Comparison of ENCODE assay signal across 23 cellular contexts in genomic region chr14:41418851-41419250, GRCh38.
A peak's percentile ranks its signal among the peaks of the same experiment; 100 is the strongest.
DNase-seq lines count a peak whose midpoint lies in the region; ATAC-seq, FAIRE-seq and TF ChIP-seq lines count a peak whose summit lies in the region.
"Had no signal": no experiment of that assay in that cellular context is flagged by ENCODE, and none has a peak within 500 bp of the region (broad histone marks: within the 10 kb centered on the region; RNA-seq: fewer than 3 reads in every experiment).

No MANE protein-coding gene starts in this region.

- H2AFZ ChIP-seq in H1 (ENCODE audit: low read length), result peak overlapping the region; percentile 76

- H2BK120ac ChIP-seq in H1 (replicated peaks; ENCODE audit: low read depth, low read length), result no peak overlapping the region

- H3K4ac ChIP-seq in H1 (replicated peaks; ENCODE audit: insufficient read length, low read depth, low read length), result no peak overlapping the region

- no peak overlapping the region for H4K5ac ChIP-seq in H1 (ENCODE audit: insufficient read length, low read depth, low read length)

- H2BK12ac ChIP-seq in H1 (ENCODE audit: low read depth, low read length), result no peak overlapping the region

- 49% methylated on average over 5 of the region's 5 CpGs; no CpG with 5 or more reads in 1 of the 2 experiments for WGBS in H1 (ENCODE audit: extremely low coverage in 1 of 2, insufficient coverage in 1 of 2, insufficient read length in 1 of 2, insufficient replicate concordance in 2 of 2, low coverage in 1 of 2, low lambda C conversion rate in 2 of 2, missing lambda C conversion rate in 1 of 2), 2 experiments

- H2BK20ac ChIP-seq in H1 (ENCODE audit: low read length), result no peak overlapping the region

- no peak overlapping the region for H4K8ac ChIP-seq in H1 (ENCODE audit: extremely low read depth, insufficient read depth, low read length)

- H2BK5ac ChIP-seq in H1 (ENCODE audit: low read depth, low read length), result no peak overlapping the region

- H3K27me3 ChIP-seq in H7 (ENCODE audit: control insufficient read depth, insufficient read depth, low read length), result no peaks in the 10 kb centered on the region
- no peaks in the 10 kb centered on the region for H3K27me3 ChIP-seq in H1 (replicated peaks in 1 of 4; ENCODE audit: control insufficient read depth in 3 of 4, extremely low read depth in 1 of 4, insufficient read depth in 3 of 4, low read length in 3 of 4)
- H3K27me3 ChIP-seq: BE2C; BLaER1 treated with 17β-estradiol and CSF1 and Interleukin-3, amounts not matched to agents 10 nM and 100 nM had no signal

- peak; percentile 32 for FAIRE-seq in H1 (lab: Jason Lieb, UNC)
- FAIRE-seq: A549, G401.6, GM12892, GM19239 had no signal

- no peak for ATAC-seq in GM18511 (IDR thresholded peaks at IDR 0.05; ENCODE audit: unreplicated experiment)
- ATAC-seq: A549 had no signal

- H3K4me3 ChIP-seq in H7 (ENCODE audit: insufficient read depth, low read depth, low read length), result no peak overlapping the region
- no peak overlapping the region for H3K4me3 ChIP-seq in H1 (ENCODE audit: extremely low read depth in 1 of 4, insufficient read depth in 2 of 4, low read depth in 3 of 4, low read length in 4 of 4)
- H3K4me3 ChIP-seq: A549; BLaER1 treated with 17β-estradiol and CSF1 and Interleukin-3, amounts not matched to agents 10 nM and 100 nM; HAP-1 had no signal

- CTCF ChIA-PET in H1 (lab: Charles Lee; ENCODE audit: partially characterized antibody), result interaction anchor here (1.0 kb wide), 1 partner anchor 9 kb away, joined by 5 read pairs; no protein-coding TSS in a partner anchor

- no peak for TF ChIP-seq EP300 in H1 (IDR thresholded peaks at IDR 0.05; ENCODE audit: borderline replicate concordance in 1 of 2, low read depth in 2 of 2, low read length in 2 of 2)

- H2BK15ac ChIP-seq in H1 (ENCODE audit: low read length), result no peak overlapping the region

- H3K9me3 ChIP-seq in H1 (ENCODE audit: insufficient read depth in 2 of 2, low read depth in 1 of 2, low read length in 1 of 2), result no peaks in the 10 kb centered on the region
- H3K9me3 ChIP-seq: A549; BLaER1 treated with 17β-estradiol and CSF1 and Interleukin-3, amounts not matched to agents 10 nM and 100 nM; HAP-1 had no signal

- no peak overlapping the region for H4K91ac ChIP-seq in H1 (replicated peaks; ENCODE audit: insufficient read length, low read length)

- H3K18ac ChIP-seq in H1 (ENCODE audit: extremely low read depth, low read length), result no peak overlapping the region

- no peak overlapping the region for H3K14ac ChIP-seq in H1 (ENCODE audit: insufficient read length)

- H3K27ac ChIP-seq in H1 (ENCODE audit: low read depth, low read length), result no peak overlapping the region
- H3K27ac ChIP-seq: A549; BLaER1 treated with 17β-estradiol and CSF1 and Interleukin-3, amounts not matched to agents 10 nM and 100 nM had no signal

- POLR2A ChIA-PET in H1 (lab: Charles Lee; ENCODE audit: partially characterized antibody), result no interaction called here

- no peak for TF ChIP-seq CTCF in H1 (IDR thresholded peaks at IDR 0.05; ENCODE audit: control extremely low read depth in 1 of 3, insufficient read depth in 1 of 3, low read depth in 1 of 3, low read length in 3 of 3)

- DNase-seq in ELR (ENCODE audit: low read depth) (peak; percentile 8), H7 (peak; percentile 3), OCI-M1 (lab: John Stamatoyannopoulos, UW) (peak; percentile 14), H1 (ENCODE audit: low read depth in 1 of 2, low spot score in 2 of 2) (no peak), CD1c-positive myeloid dendritic cell (ENCODE audit: extremely low spot score) (no peak)
- no peak for DNase-seq in activated T-cell treated with anti-CD3 and anti-CD28 coated beads, Interleukin-2, amount 50 U/mL, for 1 hour
- DNase-seq: 8988T; ACHN; AML-193; BE2C; Calu3; CD4-positive, alpha-beta memory T cell; COR-L47; DMS53; DMS79 treated with DMSO at 0.1 percent for 48 hours; HFFc6 had no signal

- no peak for TF ChIP-seq POLR2A in H1 (IDR thresholded peaks at IDR 0.05; ENCODE audit: control extremely low read depth in 1 of 2, low read depth in 2 of 2, low read length in 2 of 2)

- no peaks in the 10 kb centered on the region for H3K36me3 ChIP-seq in H7 (replicated peaks; ENCODE audit: control insufficient read depth, insufficient read depth, low read length)
- no peaks in the 10 kb centered on the region for H3K36me3 ChIP-seq in H1 (ENCODE audit: control insufficient read depth in 2 of 4, insufficient read depth in 4 of 4, low read length in 3 of 4)
- H3K36me3 ChIP-seq: BE2C; BLaER1 treated with 17β-estradiol and CSF1 and Interleukin-3, amounts not matched to agents 10 nM and 100 nM; HAP-1 had no signal

- H3K4me1 ChIP-seq in H1 (replicated peaks in 1 of 4; ENCODE audit: control insufficient read depth in 3 of 4, insufficient read depth in 4 of 4, low read length in 3 of 4), result peaks cover 0 to 5% (median 1%) of the 10 kb centered on the region in 4 experiments; a peak in 2 of 7 replicates
- H3K4me1 ChIP-seq: A549, BE2C, HAP-1 had no signal

- peak overlapping the region in 1 of 4 experiments; percentile 8; a peak in 1 of 7 replicates for H3K9ac ChIP-seq in H1 (replicated peaks in 1 of 4; ENCODE audit: extremely low read depth in 1 of 4, low read depth in 3 of 4, low read length in 3 of 4)
- H3K9ac ChIP-seq: BLaER1 treated with 17β-estradiol and CSF1 and Interleukin-3, amounts not matched to agents 10 nM and 100 nM had no signal

- H3K23me2 ChIP-seq in H1 (ENCODE audit: low read depth, low read length), result no peaks in the 10 kb centered on the region

- no peaks in the 10 kb centered on the region for H3K79me2 ChIP-seq in H1 (ENCODE audit: control insufficient read depth in 1 of 2, insufficient read depth in 2 of 2, low read length in 2 of 2)

- H3K79me1 ChIP-seq in H1 (ENCODE audit: low read depth, low read length), result no peaks in the 10 kb centered on the region

- TF ChIP-seq RAD21 in H1 (IDR thresholded peaks at IDR 0.05 in 1 of 2, conservative IDR thresholded peaks at IDR 0.05 in 1 of 2; ENCODE audit: low read depth in 2 of 2, low read length in 2 of 2), result no peak

- H3K4me2 ChIP-seq in H1 (ENCODE audit: insufficient read depth in 1 of 2, low read depth in 2 of 2, low read length in 2 of 2), result peak overlapping the region in 1 of 2 experiments; percentile 17; a peak in 1 of 4 replicates
- H3K4me2 ChIP-seq: A549; BLaER1 treated with 17β-estradiol and CSF1 and Interleukin-3, amounts not matched to agents 10 nM and 100 nM had no signal

- H3K56ac ChIP-seq in H1 (replicated peaks; ENCODE audit: insufficient read length, low read depth, low read length), result no peak overlapping the region

- H4K20me1 ChIP-seq in H1 (replicated peaks in 1 of 2; ENCODE audit: control insufficient read depth in 1 of 2, insufficient read depth in 2 of 2, low read length in 2 of 2), result no peaks in the 10 kb centered on the region
- H4K20me1 ChIP-seq: BLaER1 treated with 17β-estradiol and CSF1 and Interleukin-3, amounts not matched to agents 10 nM and 100 nM had no signal

- no peak overlapping the region for H2AK5ac ChIP-seq in H1 (ENCODE audit: low read depth, low read length)

- no peak overlapping the region for H3K23ac ChIP-seq in H1 (ENCODE audit: insufficient read length)

TF ChIP-seq in H1, 55 proteins besides CTCF, POLR2A, EP300 and RAD21:
- TF ChIP-seq SIRT6 (IDR thresholded peaks at IDR 0.05; ENCODE audit: low read length), result no peak
- no peak for TF ChIP-seq POU5F1 (IDR thresholded peaks at IDR 0.05; ENCODE audit: low read depth, low read length)
- TF ChIP-seq SP1 (IDR thresholded peaks at IDR 0.05; ENCODE audit: low read depth, low read length), result no peak

Comparison
In these comparisons a context has a peak if more than half of its experiments do, and no peak if none do; other contexts are left out.
1. DNase-seq: peak in ELR (single experiment), H7 (single experiment) and OCI-M1 (single experiment); none in H1 (0 of 2), activated T-cell treated with anti-CD3 and anti-CD28 coated beads, Interleukin-2, amount 50 U/mL, for 1 hour (single experiment) and CD1c-positive myeloid dendritic cell (single experiment).